8 cellular contexts compared by ENCODE assay signal in the genomic region with DNA sequence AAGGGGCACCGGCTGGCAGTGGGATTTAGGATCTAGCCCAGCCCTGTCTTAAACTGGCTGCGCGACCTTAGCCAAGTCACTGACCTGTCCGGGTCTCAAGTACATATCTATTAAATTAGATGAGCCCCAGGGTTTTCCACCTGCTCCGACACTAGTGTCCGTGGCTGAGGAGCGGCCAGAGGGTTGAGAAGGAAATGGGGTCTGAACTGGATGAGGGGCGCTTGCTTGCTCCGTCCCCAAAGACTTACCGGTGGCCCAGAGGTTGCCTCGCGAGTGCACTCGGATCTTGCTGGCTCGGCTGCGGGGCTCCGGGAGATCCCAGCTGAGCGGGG. TPM values are rescaled to one million over a fixed set of nuclear protein-coding genes. Genes with fewer than 3 reads are reported as not detected.
A peak's percentile ranks its signal among the peaks of the same experiment; 100 is the strongest.
DNase-seq lines count a peak whose midpoint lies in the region; ATAC-seq, FAIRE-seq and TF ChIP-seq lines count a peak whose summit lies in the region.

No MANE protein-coding gene starts in this region.

- peaks cover 34% of the 10 kb centered on the region for H3K4me1 Mint-ChIP-seq in CD8-positive, alpha-beta T cell (ENCODE audit: low read depth)
- peaks cover 20% of the 10 kb centered on the region for H3K4me1 Mint-ChIP-seq in endothelial cell (ENCODE audit: unreplicated experiment)
- peaks cover 27% of the 10 kb centered on the region for H3K4me1 Mint-ChIP-seq in osteocyte (ENCODE audit: unreplicated experiment)

- FAIRE-seq in H54 (lab: Jason Lieb, UNC) = no peak

- H3K9me3 Mint-ChIP-seq in CD8-positive, alpha-beta T cell = no peaks in the 10 kb centered on the region
- H3K9me3 Mint-ChIP-seq in endothelial cell (ENCODE audit: unreplicated experiment) (no peaks in the 10 kb centered on the region), osteocyte (ENCODE audit: unreplicated experiment) (no peaks in the 10 kb centered on the region)

- no peak overlapping the region for H2AFZ ChIP-seq in OCI-LY1 (ENCODE audit: low read length)

- POLR2A ChIA-PET in CD8-positive, alpha-beta T cell (lab: Charles Lee) = interaction anchor here (1.3 to 2.2 kb wide), 3 partner anchors 40 to 77 kb away, joined by 4 to 10 read pairs (median 6); a partner anchor contains a TSS

- H3K4me1 ChIP-seq in CD8-positive, alpha-beta T cell (ENCODE audit: insufficient read depth, low read length) = peaks cover 29% of the 10 kb centered on the region
- H3K4me1 ChIP-seq in OCI-LY1 (ENCODE audit: insufficient read depth, low read length, severe bottlenecking) = peaks cover 54% of the 10 kb centered on the region

- H3K4me3 Mint-ChIP-seq in CD8-positive, alpha-beta T cell = peak overlapping the region; percentile 77
- H3K4me3 Mint-ChIP-seq in endothelial cell (ENCODE audit: unreplicated experiment) = peak overlapping the region; percentile 89
- peak overlapping the region; percentile 71 for H3K4me3 Mint-ChIP-seq in osteocyte (ENCODE audit: unreplicated experiment)

- H3F3A ChIP-seq in OCI-LY1 (ENCODE audit: insufficient read depth, low read length) = 0 out of 2 replicates have a peak, but pooled peaks cover 2% of the 10 kb centered on the region

- H3K79me2 ChIP-seq in OCI-LY1 (ENCODE audit: insufficient read depth, low read length) = no peaks in the 10 kb centered on the region

- peak overlapping the region; percentile 78 for H3K9ac ChIP-seq in OCI-LY1 (ENCODE audit: low read length)

- intact Hi-C loops in CD8-positive, alpha-beta T cell (cut with DNase I, micrococcal nuclease) = loop anchor here (1.0 kb wide), 5 partner anchors 26 to 271 kb away; a partner anchor contains a TSS

- ATAC-seq in CD8-positive, alpha-beta T cell = no peak
- ATAC-seq in HG03139 (IDR thresholded peaks at IDR 0.05; ENCODE audit: unreplicated experiment) = no peak

- no peaks in the 10 kb centered on the region for H3K36me3 ChIP-seq in CD8-positive, alpha-beta T cell (ENCODE audit: insufficient read depth, low read length)
- H3K36me3 ChIP-seq in OCI-LY1 (ENCODE audit: insufficient read depth, low read length) = peaks cover under 1% of the 10 kb centered on the region; the same call in 1 of the 2 replicates

- peak overlapping the region; percentile 72 for H3K27ac Mint-ChIP-seq in CD8-positive, alpha-beta T cell
- H3K27ac Mint-ChIP-seq in endothelial cell (ENCODE audit: unreplicated experiment) (peak overlapping the region; percentile 30), osteocyte (ENCODE audit: unreplicated experiment) (no peak overlapping the region)

- no peak for TF ChIP-seq CTCF in CD8-positive, alpha-beta T cell (IDR thresholded peaks at IDR 0.05)
- TF ChIP-seq CTCF in OCI-LY1 (IDR thresholded peaks at IDR 0.05; ENCODE audit: low read length) (no peak), endothelial cell (IDR thresholded peaks at IDR 0.05; ENCODE audit: unreplicated experiment) (no peak), osteocyte (IDR thresholded peaks at IDR 0.05) (no peak)

- no peak for TF ChIP-seq POLR2A in H54 (IDR thresholded peaks at IDR 0.05; ENCODE audit: low read depth, low read length)

- peak overlapping the region; percentile 58 for H3K4me3 ChIP-seq in CD8-positive, alpha-beta T cell (ENCODE audit: low read depth, low read length)
- H3K4me3 ChIP-seq in OCI-LY1 (ENCODE audit: low read depth, low read length, poor library complexity, severe bottlenecking) = peak overlapping the region; percentile 68

- H3K27ac ChIP-seq in CD8-positive, alpha-beta T cell (ENCODE audit: low read depth, low read length) = peak overlapping the region; percentile 9
- H3K27ac ChIP-seq in OCI-LY1 (ENCODE audit: low read depth, low read length, poor library complexity, severe bottlenecking) = peak overlapping the region; percentile 27

- CTCF ChIA-PET in CD8-positive, alpha-beta T cell (lab: Charles Lee) = interaction anchor here (1.2 to 4.3 kb wide), 7 partner anchors 19 to 132 kb away, joined by 3 to 26 read pairs (median 4); a partner anchor contains a TSS

- no peaks in the 10 kb centered on the region for H3K9me3 ChIP-seq in CD8-positive, alpha-beta T cell (ENCODE audit: low read length)
- H3K9me3 ChIP-seq in OCI-LY1 (ENCODE audit: low read length) = no peaks in the 10 kb centered on the region

- H3K27me3 ChIP-seq in CD8-positive, alpha-beta T cell (ENCODE audit: insufficient read depth, low read length) = no peaks in the 10 kb centered on the region
- H3K27me3 ChIP-seq in OCI-LY1 (ENCODE audit: insufficient read depth, low read length) = no peaks in the 10 kb centered on the region

- H3K27me3 Mint-ChIP-seq in CD8-positive, alpha-beta T cell (ENCODE audit: low read depth) = no peaks in the 10 kb centered on the region
- H3K27me3 Mint-ChIP-seq in endothelial cell (ENCODE audit: unreplicated experiment) (peaks cover 21% of the 10 kb centered on the region), osteocyte (ENCODE audit: unreplicated experiment) (no peaks in the 10 kb centered on the region)

- no peaks in the 10 kb centered on the region for H4K20me1 ChIP-seq in OCI-LY1 (ENCODE audit: insufficient read depth, low read length)

- DNase-seq in CD8-positive, alpha-beta T cell = no peak
- DNase-seq in endothelial cell (ENCODE audit: low spot score) (no peak), osteocyte (ENCODE audit: extremely low spot score, unreplicated experiment) (no peak), H54 (ENCODE audit: insufficient read length, low spot score) (no peak), OCI-M2 (lab: John Stamatoyannopoulos, UW; ENCODE audit: unreplicated experiment) (no peak)
- no peak for DNase-seq in activated CD4-positive, CD25-positive, alpha-beta regulatory T cell (lab: John Stamatoyannopoulos, UW)

- peak overlapping the region; percentile 91 for H3K4me2 ChIP-seq in OCI-LY1 (ENCODE audit: low read length)

- H3K36me3 Mint-ChIP-seq in CD8-positive, alpha-beta T cell = peaks cover 5% of the 10 kb centered on the region
- H3K36me3 Mint-ChIP-seq in endothelial cell (ENCODE audit: low read depth, unreplicated experiment) = peaks cover 11% of the 10 kb centered on the region
- peaks cover 2% of the 10 kb centered on the region for H3K36me3 Mint-ChIP-seq in osteocyte (ENCODE audit: unreplicated experiment)

- no peaks in the 10 kb centered on the region for H3K9me2 ChIP-seq in OCI-LY1 (ENCODE audit: low read depth, low read length)

RNA-seq across cellular contexts. Expression of a gene that starts 0.3 kb away (rescaled TPM):
- total RNA-seq in CD8-positive, alpha-beta T cell = 1 to 10 TPM; 1.8 to 2.0 TPM
- total RNA-seq in endothelial cell (ENCODE audit: unreplicated experiment) (14.3 TPM), osteocyte (4.4 and 4.7 TPM in 2 replicates)

RNA-seq across cellular contexts. Expression of a gene that starts 3.6 kb away (rescaled TPM):
- 10 to 100 TPM; 21.1 to 22.3 TPM for total RNA-seq in CD8-positive, alpha-beta T cell
- total RNA-seq in endothelial cell (ENCODE audit: unreplicated experiment) = 29.5 TPM
- total RNA-seq in osteocyte = 22.2 and 25.2 TPM in 2 replicates

RNA-seq across cellular contexts. Expression of a gene that starts 56.9 kb away (rescaled TPM):
- total RNA-seq in CD8-positive, alpha-beta T cell = 1 to 10 TPM; 2.7 to 4.4 TPM
- total RNA-seq in endothelial cell (ENCODE audit: unreplicated experiment) (22.0 TPM), osteocyte (20.6 and 23.8 TPM in 2 replicates)

RNA-seq across cellular contexts. Expression of a gene that starts 58.2 kb away (rescaled TPM):
- 10 to 100 TPM; 36.4 to 38.5 TPM for total RNA-seq in CD8-positive, alpha-beta T cell
- total RNA-seq in endothelial cell (ENCODE audit: unreplicated experiment) (204 TPM), osteocyte (201 and 202 TPM in 2 replicates)
